In the genomic region with DNA sequence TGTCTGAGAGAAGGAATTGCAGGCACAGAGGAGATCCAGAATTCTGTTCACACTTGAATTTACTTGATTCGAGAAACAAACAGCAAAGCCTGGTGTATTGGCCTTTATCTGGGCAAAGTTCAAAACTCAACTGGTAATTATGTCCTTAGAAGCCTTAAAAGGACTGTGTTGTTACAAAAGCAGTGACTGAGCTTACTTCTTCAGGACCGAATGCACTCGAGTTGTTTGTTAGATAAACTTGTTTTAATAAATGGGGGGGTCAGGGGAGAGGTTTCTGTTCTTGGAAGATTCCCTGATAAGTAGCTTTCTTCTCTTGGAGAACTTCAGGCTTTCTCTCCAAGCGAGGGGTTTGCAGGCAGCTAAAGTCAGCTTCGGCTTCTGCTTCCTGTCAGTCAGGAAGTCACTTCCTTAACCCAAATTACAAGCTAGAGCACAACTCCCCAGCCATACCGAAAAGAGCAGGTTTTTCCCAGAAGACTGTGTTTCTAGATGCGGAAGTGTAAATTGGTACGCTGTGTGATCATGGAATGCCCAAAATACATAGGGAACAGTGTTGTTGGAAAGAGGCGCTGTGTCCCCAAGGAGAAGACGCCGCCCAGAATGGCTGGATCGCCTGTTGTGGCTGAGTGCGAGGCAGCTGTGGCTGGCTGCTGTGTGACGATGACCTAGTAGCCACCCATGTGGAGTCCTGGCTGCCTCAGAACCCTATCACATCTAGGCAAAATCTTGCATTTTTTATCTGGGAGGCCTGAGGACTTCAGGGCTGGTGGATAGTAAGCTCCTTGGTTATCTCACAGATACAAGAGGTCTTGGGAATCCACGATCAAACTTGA, we compare ENCODE assay signal across 10 cellular contexts.
A peak's percentile ranks its signal among the peaks of the same experiment; 100 is the strongest.
DNase-seq lines count a peak whose midpoint lies in the region; ATAC-seq, FAIRE-seq and TF ChIP-seq lines count a peak whose summit lies in the region.
"Had no signal": no experiment of that assay in that cellular context is flagged by ENCODE, and none has a peak within 500 bp of the region (broad histone marks: within the 10 kb centered on the region; RNA-seq: fewer than 3 reads in every experiment).

No MANE protein-coding gene starts in this region.

- no peak for FAIRE-seq in RCC 7860 (lab: Jason Lieb, UNC)

- H3K4me1 Mint-ChIP-seq in activated CD4-positive, alpha-beta T cell treated with anti-CD3 and anti-CD28 coated beads, Interleukin-2, amount 10 ng/mL, durations not matched to agents 24 days and 14 days, result no peaks in the 10 kb centered on the region
- peaks cover 20% of the 10 kb centered on the region for H3K4me1 Mint-ChIP-seq in endodermal cell
- H3K4me1 Mint-ChIP-seq: activated T-helper 17 cell treated with anti-CD3 and anti-CD28 coated beads, Interleukin-2, amount 50 U/mL, for 72 hours had no signal

- H3K27ac ChIP-seq in endodermal cell (ENCODE audit: low read depth, low read length) (peak overlapping the region; percentile 52), uterus (peak overlapping the region; percentile 80 to 82)

- H3K27me3 ChIP-seq in endodermal cell (ENCODE audit: control insufficient read depth, insufficient read depth, low read length, poor library complexity, severe bottlenecking), result no peaks in the 10 kb centered on the region
- H3K27me3 ChIP-seq in mucosa of stomach (ENCODE audit: control insufficient read depth, insufficient read depth, low read length), result no peaks in the 10 kb centered on the region
- H3K27me3 ChIP-seq in uterus, result no peaks in the 10 kb centered on the region

- TF ChIP-seq CTCF in endodermal cell (conservative IDR thresholded peaks at IDR 0.05), result no peak
- no peak for TF ChIP-seq CTCF in uterus (IDR thresholded peaks at IDR 0.05)

- peaks cover 66% of the 10 kb centered on the region for H3K4me1 ChIP-seq in endodermal cell (ENCODE audit: control insufficient read depth, insufficient read depth, low read length)
- H3K4me1 ChIP-seq in mucosa of stomach (ENCODE audit: control insufficient read depth, insufficient read depth, low read length), result peaks cover 90% of the 10 kb centered on the region
- H3K4me1 ChIP-seq in uterus, result peaks cover 4 to 37% of the 10 kb centered on the region in 2 donors

- 73 to 86% methylated on average over 13 to 15 of the region's 15 CpGs for WGBS in endodermal cell (ENCODE audit: insufficient coverage in 1 of 2, insufficient read length in 1 of 2), 2 experiments

- H3K9ac ChIP-seq in endodermal cell (ENCODE audit: extremely low read depth, low read length, poor library complexity, severe bottlenecking) (peak overlapping the region; percentile 42), mucosa of stomach (ENCODE audit: low read length) (peak overlapping the region; percentile 11)

- H3K4me3 ChIP-seq in endodermal cell (ENCODE audit: low read length) (peak overlapping the region; percentile 50), mucosa of stomach (ENCODE audit: low read length) (no peak overlapping the region), uterus (no peak overlapping the region)

- peaks cover 33% of the 10 kb centered on the region for H3K36me3 ChIP-seq in endodermal cell (ENCODE audit: control insufficient read depth, insufficient read depth, low read length)
- no peaks in the 10 kb centered on the region for H3K36me3 ChIP-seq in mucosa of stomach (ENCODE audit: control insufficient read depth, insufficient read depth, low read length)
- no peaks in the 10 kb centered on the region for H3K36me3 ChIP-seq in uterus

- H3K9me3 Mint-ChIP-seq in activated CD4-positive, alpha-beta T cell treated with anti-CD3 and anti-CD28 coated beads, Interleukin-2, amount 10 ng/mL, durations not matched to agents 24 days and 14 days, result no peaks in the 10 kb centered on the region
- no peaks in the 10 kb centered on the region for H3K9me3 Mint-ChIP-seq in endodermal cell
- H3K9me3 Mint-ChIP-seq: activated T-helper 17 cell treated with anti-CD3 and anti-CD28 coated beads, Interleukin-2, amount 50 U/mL, for 72 hours had no signal

- H3K27ac Mint-ChIP-seq in activated CD4-positive, alpha-beta T cell treated with anti-CD3 and anti-CD28 coated beads, Interleukin-2, amount 10 ng/mL, durations not matched to agents 24 days and 14 days, result no peak overlapping the region
- peak overlapping the region; percentile 84 for H3K27ac Mint-ChIP-seq in endodermal cell
- H3K27ac Mint-ChIP-seq: activated T-helper 17 cell treated with anti-CD3 and anti-CD28 coated beads, Interleukin-2, amount 50 U/mL, for 72 hours had no signal

- no peak for ATAC-seq in HG02885 (IDR thresholded peaks at IDR 0.05; ENCODE audit: poor library complexity, unreplicated experiment)
- ATAC-seq in HG03378 (IDR thresholded peaks at IDR 0.05; ENCODE audit: unreplicated experiment), result no peak
- ATAC-seq: activated T-helper 17 cell treated with anti-CD3 and anti-CD28 coated beads, Interleukin-2, amount 50 U/mL, for 72 hours had no signal

- no peaks in the 10 kb centered on the region for H3K36me3 Mint-ChIP-seq in activated CD4-positive, alpha-beta T cell treated with anti-CD3 and anti-CD28 coated beads, Interleukin-2, amount 10 ng/mL, durations not matched to agents 24 days and 14 days (ENCODE audit: low read depth)
- peaks cover 10% of the 10 kb centered on the region for H3K36me3 Mint-ChIP-seq in endodermal cell (ENCODE audit: low read depth)

- peak; percentile 54 for DNase-seq in activated CD4-positive, alpha-beta T cell treated with anti-CD3 and anti-CD28 coated beads, Interleukin-2, amount 10 ng/mL, durations not matched to agents 24 days and 14 days
- DNase-seq in activated CD4-positive, alpha-beta T cell treated with anti-CD3 and anti-CD28 coated beads, Interleukin-2, amount 50 U/mL, for 48 hours, result no peak
- DNase-seq in endodermal cell (peak; percentile 70), uterus (no peak), RCC 7860 (ENCODE audit: low spot score) (no peak)
- DNase-seq: RPMI8226 had no signal

- H3K27me3 Mint-ChIP-seq in activated CD4-positive, alpha-beta T cell treated with anti-CD3 and anti-CD28 coated beads, Interleukin-2, amount 10 ng/mL, durations not matched to agents 24 days and 14 days, result no peaks in the 10 kb centered on the region
- no peaks in the 10 kb centered on the region for H3K27me3 Mint-ChIP-seq in endodermal cell (ENCODE audit: insufficient read depth)
- H3K27me3 Mint-ChIP-seq: activated T-helper 17 cell treated with anti-CD3 and anti-CD28 coated beads, Interleukin-2, amount 50 U/mL, for 72 hours had no signal

- H3K9me3 ChIP-seq in endodermal cell (ENCODE audit: control insufficient read depth, low read length) (no peaks in the 10 kb centered on the region), mucosa of stomach (ENCODE audit: control insufficient read depth, low read length) (no peaks in the 10 kb centered on the region), uterus (no peaks in the 10 kb centered on the region)

- intact Hi-C loops in activated CD4-positive, alpha-beta T cell treated with anti-CD3 and anti-CD28 coated beads, Interleukin-2, amount 10 ng/mL, durations not matched to agents 24 days and 14 days (cut with micrococcal nuclease), result no loop called here
- intact Hi-C loops in uterus (cut with DNase I; ENCODE audit: low total_unique reads), result no loop called here

- H3K4me3 Mint-ChIP-seq in activated CD4-positive, alpha-beta T cell treated with anti-CD3 and anti-CD28 coated beads, Interleukin-2, amount 10 ng/mL, durations not matched to agents 24 days and 14 days, result no peak overlapping the region
- no peak overlapping the region for H3K4me3 Mint-ChIP-seq in endodermal cell
- H3K4me3 Mint-ChIP-seq: activated T-helper 17 cell treated with anti-CD3 and anti-CD28 coated beads, Interleukin-2, amount 50 U/mL, for 72 hours had no signal

- TF ChIP-seq POLR2A in uterus (IDR thresholded peaks at IDR 0.05), result no peak

Comparison
In these comparisons a context has a peak if more than half of its experiments do, and no peak if none do; other contexts are left out.
1. DNase-seq: peak in activated CD4-positive, alpha-beta T cell treated with anti-CD3 and anti-CD28 coated beads, Interleukin-2, amount 10 ng/mL, durations not matched to agents 24 days and 14 days (single experiment) and endodermal cell (single experiment); none in activated CD4-positive, alpha-beta T cell treated with anti-CD3 and anti-CD28 coated beads, Interleukin-2, amount 50 U/mL, for 48 hours (0 of 2), uterus (0 of 2) and RCC 7860 (single experiment).